23 cellular contexts compared by ENCODE assay signal in the genomic region with DNA sequence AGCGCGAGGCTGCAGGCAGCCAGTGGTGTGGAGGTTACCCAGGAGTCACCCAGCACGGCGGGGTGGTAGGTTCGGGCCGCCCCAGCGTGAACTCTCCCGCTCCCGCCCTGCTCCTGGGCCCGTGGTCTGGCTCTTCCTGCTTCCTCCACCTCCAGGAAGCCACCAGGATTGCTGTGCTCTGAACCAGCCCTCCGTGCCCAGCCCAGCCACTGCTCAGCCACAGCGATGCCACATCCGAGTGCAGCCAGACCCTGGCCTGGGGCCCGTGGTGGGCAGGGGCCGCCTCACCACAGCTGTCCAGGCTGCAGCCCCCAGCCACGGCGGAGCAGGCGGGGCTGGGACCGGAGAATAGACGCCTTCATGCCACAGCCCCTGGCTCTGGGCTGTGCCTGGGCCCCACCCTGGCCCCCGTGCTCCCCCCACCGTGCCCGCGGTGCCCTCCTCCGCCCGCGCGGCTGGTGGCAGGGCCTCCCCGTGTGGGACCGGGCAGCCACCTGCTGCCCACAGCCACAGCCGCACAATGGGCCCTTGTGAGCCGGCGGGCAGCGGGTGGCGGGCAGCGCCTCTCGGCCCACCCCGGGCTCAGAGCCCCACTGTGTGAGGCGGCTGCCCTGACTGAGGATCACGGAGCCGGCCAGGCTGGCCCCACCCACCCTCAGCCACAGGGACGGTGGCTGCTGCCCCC. TPM values are rescaled to one million over a fixed set of nuclear protein-coding genes. Genes with fewer than 3 reads are reported as not detected.
"Had no signal": no experiment of that assay in that cellular context is flagged by ENCODE, and none has a peak within 500 bp of the region (broad histone marks: within the 10 kb centered on the region; RNA-seq: fewer than 3 reads in every experiment).

No MANE protein-coding gene starts in this region.

- H3K27ac ChIP-seq: breast epithelium, esophagus muscularis mucosa, heart right ventricle, right lobe of liver, spleen, thoracic aorta, uterus had no signal

- H3K4me1 ChIP-seq: breast epithelium, right lobe of liver had no signal

- H3K36me3 ChIP-seq: breast epithelium, esophagus muscularis mucosa, heart right ventricle, right lobe of liver, spleen, thoracic aorta, uterus had no signal

- H3K4me3 ChIP-seq: esophagus muscularis mucosa, heart right ventricle, right lobe of liver, spleen, thoracic aorta, uterus had no signal

- DNase-seq: activated CD4-positive, alpha-beta T cell treated with anti-CD3 and anti-CD28 coated beads for 1 hour; activated CD4-positive, alpha-beta T cell treated with anti-CD3 and anti-CD28 coated beads, Interleukin-2, amount 50 U/mL, for 48 hours; activated CD8-positive, alpha-beta memory T cell treated with anti-CD3 and anti-CD28 coated beads, Interleukin-2, amount 10 ng/mL, durations not matched to agents 7 days and 5 days; activated effector memory CD4-positive, alpha-beta T cell treated with anti-CD3 and anti-CD28 coated beads, Interleukin-2, amount 50 U/mL, for 16 hours; activated T-cell treated with anti-CD3 and anti-CD28 coated beads, Interleukin-2, amount 50 U/mL, for 24 hours; aorta; heart right ventricle; right lobe of liver; spleen; stimulated activated CD4-positive, alpha-beta T cell treated with anti-CD3 and anti-CD28 coated beads, Interleukin-1b, Interleukin-23, amount 100 ng/mL, for 48 hours; stimulated activated naive CD4-positive, alpha-beta T cell; SW 1271; uterus had no signal

- H3K27me3 ChIP-seq: right lobe of liver had no signal

- H3K9me3 ChIP-seq: right lobe of liver, thoracic aorta, uterus had no signal

RNA-seq across cellular contexts. Expression of a gene that starts 26.1 kb away (rescaled TPM):
- total RNA-seq: activated CD8-positive, alpha-beta memory T cell treated with anti-CD3 and anti-CD28 coated beads, Interleukin-2, amount 10 ng/mL, durations not matched to agents 7 days and 5 days; breast epithelium; esophagus muscularis mucosa; fibroblast of villous mesenchyme; kidney epithelial cell; liver; mesenteric fat pad; neural crest cell; right lobe of liver; spleen; uterus had no signal
- polyA plus RNA-seq: liver, spleen had no signal

RNA-seq across cellular contexts. Expression of a gene that starts 49.6 kb away (rescaled TPM):
- total RNA-seq: activated CD8-positive, alpha-beta memory T cell treated with anti-CD3 and anti-CD28 coated beads, Interleukin-2, amount 10 ng/mL, durations not matched to agents 7 days and 5 days; breast epithelium; esophagus muscularis mucosa; fibroblast of villous mesenchyme; kidney epithelial cell; liver; mesenteric fat pad; myocyte; progenitor cell of endocrine pancreas; right lobe of liver; spleen; uterus had no signal
- polyA plus RNA-seq: heart right ventricle, liver, spleen had no signal
